8 cellular contexts compared by ENCODE assay signal in genomic region chr17:60392042-60392844, GRCh38. TPM values are rescaled to one million over a fixed set of nuclear protein-coding genes. Genes with fewer than 3 reads are reported as not detected.
A peak's percentile ranks its signal among the peaks of the same experiment; 100 is the strongest.
DNase-seq lines count a peak whose midpoint lies in the region; ATAC-seq lines count a peak whose summit lies in the region.

Gene USP32, minus strand, starts transcription at chr17:60392133. Its CDS starts 194 bp downstream, at chr17:60391939.

- H3K4me2 ChIP-seq in mesenchymal stem cell (ENCODE audit: low read length, poor library complexity, severe bottlenecking), result peak within 1 kb of the TSS; percentile 87

- H3K4me3 Mint-ChIP-seq in effector memory CD8-positive, alpha-beta T cell, result peak within 1 kb of the TSS; percentile 94 to 96

- H3K27ac ChIP-seq in mesenchymal stem cell (ENCODE audit: low read length, poor library complexity, severe bottlenecking), result peak within 1 kb of the TSS; percentile 94

- H3K4ac ChIP-seq in mesenchymal stem cell (ENCODE audit: low read depth in 1 of 2, low read length in 2 of 2), result peak within 1 kb of the TSS; percentile 90 to 100

- H2BK12ac ChIP-seq in mesenchymal stem cell (ENCODE audit: low read length in 2 of 2), result peak within 1 kb of the TSS; percentile 91 to 94

- ATAC-seq in GM19467 (IDR thresholded peaks at IDR 0.05; ENCODE audit: unreplicated experiment), result peak; percentile 86
- ATAC-seq in effector memory CD8-positive, alpha-beta T cell (replicated peaks), result peak; percentile 83

- H3K9me3 ChIP-seq in mesenchymal stem cell (ENCODE audit: control insufficient read depth, low read length), result no peaks in the 10 kb centered on the region

- H2BK15ac ChIP-seq in mesenchymal stem cell (ENCODE audit: low read depth, poor library complexity, severe bottlenecking), result peak within 1 kb of the TSS; percentile 91

- DNase-seq in COLO668 (lab: John Stamatoyannopoulos, UW; ENCODE audit: unreplicated experiment) (peak; percentile 95), HS-5 (ENCODE audit: low read depth) (peak; percentile 93), mesenchymal stem cell (peak; percentile 99)
- DNase-seq in NK-92 treated with Interleukin-12 subunit alpha and Interleukin-12 subunit beta, amount 100 ng/mL, for 24 hours (lab: John Stamatoyannopoulos, UW), result peak; percentile 97
- peak; percentile 95 to 97 for DNase-seq in activated CD8-positive, alpha-beta memory T cell treated with anti-CD3 and anti-CD28 coated beads for 4 hours (ENCODE audit: low read depth in 2 of 2)
- peak; percentile 92 to 96 (median 95) for DNase-seq in effector memory CD8-positive, alpha-beta T cell
- peak; percentile 97 for DNase-seq in stimulated activated CD8-positive, alpha-beta memory T cell treated with anti-CD3 and anti-CD28 coated beads, Interleukin-12 subunit alpha, Interleukin-12 subunit beta, amount 100 ng/mL, for 4 hours (ENCODE audit: low read depth)

- H2AK5ac ChIP-seq in mesenchymal stem cell (ENCODE audit: low read length, severe bottlenecking), result peak within 1 kb of the TSS; percentile 4

- H3K4me1 Mint-ChIP-seq in effector memory CD8-positive, alpha-beta T cell (ENCODE audit: low read depth in 2 of 2), result peaks cover 26 to 38% of the 10 kb centered on the region in 2 donors

- peak within 1 kb of the TSS; percentile 90 for H2BK120ac ChIP-seq in mesenchymal stem cell (ENCODE audit: low read depth, low read length)

- H3K27ac Mint-ChIP-seq in effector memory CD8-positive, alpha-beta T cell, result peak within 1 kb of the TSS; percentile 74 to 96

- H2BK5ac ChIP-seq in mesenchymal stem cell (ENCODE audit: low read depth, low read length, poor library complexity, severe bottlenecking), result peak within 1 kb of the TSS; percentile 95

- H3K36me3 ChIP-seq in mesenchymal stem cell (ENCODE audit: control insufficient read depth in 1 of 2, insufficient read depth in 2 of 2, low read depth in 1 of 2, low read length in 2 of 2), result peaks cover 0 to 4% of the 10 kb centered on the region in 2 experiments

- peak within 1 kb of the TSS in 1 of 2 experiments; percentile 96 for H3K23ac ChIP-seq in mesenchymal stem cell (ENCODE audit: low read length in 2 of 2)

- peak within 1 kb of the TSS; percentile 98 to 100 for H3K18ac ChIP-seq in mesenchymal stem cell (ENCODE audit: low read depth in 1 of 2, low read length in 2 of 2)

- peak within 1 kb of the TSS; percentile 86 for H2AFZ ChIP-seq in mesenchymal stem cell (ENCODE audit: low read depth, low read length)

- H3K14ac ChIP-seq in mesenchymal stem cell (ENCODE audit: low read length in 2 of 2), result peak within 1 kb of the TSS in 1 of 2 experiments; percentile 100

- peaks cover 16% of the 10 kb centered on the region for H3K36me3 Mint-ChIP-seq in effector memory CD8-positive, alpha-beta T cell (ENCODE audit: insufficient read depth)

- peak within 1 kb of the TSS; percentile 85 to 94 for H3K4me3 ChIP-seq in mesenchymal stem cell (ENCODE audit: insufficient read depth in 1 of 2, low read depth in 1 of 2, low read length in 2 of 2)

- H4K91ac ChIP-seq in mesenchymal stem cell (ENCODE audit: low read length), result peak within 1 kb of the TSS; percentile 91

- peak within 1 kb of the TSS; percentile 85 for H4K8ac ChIP-seq in mesenchymal stem cell (ENCODE audit: low read length)

- no peaks in the 10 kb centered on the region for H3K9me3 Mint-ChIP-seq in effector memory CD8-positive, alpha-beta T cell

- H3K27me3 ChIP-seq in mesenchymal stem cell (ENCODE audit: control insufficient read depth in 1 of 2, insufficient read depth in 1 of 2, low read length in 2 of 2), result no peaks in the 10 kb centered on the region

- peaks cover 1% of the 10 kb centered on the region for H3K4me1 ChIP-seq in mesenchymal stem cell (ENCODE audit: control insufficient read depth, insufficient read depth, low read depth, low read length)

- no peaks in the 10 kb centered on the region for H3K27me3 Mint-ChIP-seq in effector memory CD8-positive, alpha-beta T cell

- under 1% methylated on average over 67 of the region's 68 CpGs for WGBS in mesenchymal stem cell

- H3K9ac ChIP-seq in mesenchymal stem cell (ENCODE audit: low read length), result peak within 1 kb of the TSS; percentile 97

- H3K79me1 ChIP-seq in mesenchymal stem cell (replicated peaks; ENCODE audit: low read length, poor library complexity, severe bottlenecking), result peaks cover 5% of the 10 kb centered on the region

RNA-seq across cellular contexts. Expression of gene USP32, which starts in this region (rescaled TPM):
- polyA plus RNA-seq in mesenchymal stem cell (2013, experiment 1 of 2), result 34.0 TPM
- 35.1 TPM for polyA plus RNA-seq in mesenchymal stem cell (2013, experiment 2 of 2)

Comparison
In these comparisons a context has a peak if more than half of its experiments do, and no peak if none do; other contexts are left out.
1. Peak in every context shown above with its lines: DNase-seq, ATAC-seq, H3K4me3 ChIP-seq and H3K27ac ChIP-seq.